ENCODE assay signal across 8 cellular contexts in the genomic region with DNA sequence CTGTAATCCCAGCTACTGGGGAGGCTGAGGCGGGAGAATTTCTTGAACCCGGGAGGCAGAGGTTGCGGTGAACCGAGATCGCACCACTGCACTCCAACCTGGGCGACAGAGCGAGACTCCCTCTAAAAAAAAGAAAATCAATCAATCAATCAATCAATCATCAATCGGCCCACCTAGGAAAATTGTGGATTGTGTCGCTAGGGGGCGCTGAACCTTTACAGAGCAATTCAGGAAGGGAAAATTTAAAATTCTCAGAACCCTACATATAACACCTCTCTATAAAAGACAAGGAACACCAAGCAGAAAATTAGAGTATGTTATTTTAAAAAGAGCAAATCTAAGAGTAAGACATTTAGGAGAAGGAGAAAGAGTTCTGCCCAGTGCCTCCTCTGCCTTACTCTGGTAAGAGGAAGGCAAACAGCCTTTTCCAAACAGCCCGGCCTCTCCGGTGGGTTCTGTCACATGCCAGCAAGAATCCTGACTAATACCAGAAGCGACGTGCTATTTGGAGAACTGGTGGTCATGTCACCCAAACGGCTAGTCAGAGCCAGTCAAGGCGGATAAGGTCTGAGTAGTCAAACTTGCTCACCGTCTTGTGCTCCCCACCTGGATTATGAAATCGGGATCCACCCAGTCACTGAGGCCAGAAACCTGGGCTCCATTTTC. TPM values are rescaled to one million over a fixed set of nuclear protein-coding genes. Genes with fewer than 3 reads are reported as not detected.
DNase-seq lines count a peak whose midpoint lies in the region; ATAC-seq and TF ChIP-seq lines count a peak whose summit lies in the region.
"Had no signal": no experiment of that assay in that cellular context is flagged by ENCODE, and none has a peak within 500 bp of the region (broad histone marks: within the 10 kb centered on the region; RNA-seq: fewer than 3 reads in every experiment).

No MANE protein-coding gene starts in this region.

- H3K27ac ChIP-seq in foreskin keratinocyte, result no peak overlapping the region

- no peak overlapping the region for H3K4me3 ChIP-seq in GM12875 (ENCODE audit: low read depth, low read length)

- no peaks in the 10 kb centered on the region for H3K4me1 ChIP-seq in foreskin keratinocyte

- ATAC-seq in foreskin keratinocyte (peak; percentile 65), HG03354 (IDR thresholded peaks at IDR 0.05; ENCODE audit: poor library complexity, severe bottlenecking, unreplicated experiment) (no peak)

- no peaks in the 10 kb centered on the region for H3K27me3 ChIP-seq in foreskin keratinocyte

- DNase-seq in NOMO-1 treated with dmso at 0.1 percent for 144 hours (lab: John Stamatoyannopoulos, UW; ENCODE audit: unreplicated experiment) (peak; percentile 31), activated T-helper 1 cell treated with Interleukin-2 at 50 U/mL for 16 hours (ENCODE audit: low read depth) (peak; percentile 47), foreskin keratinocyte (peak in 1 of 2 donors; percentile 58), putamen (ENCODE audit: low spot score) (no peak)
- DNase-seq in stimulated activated CD4-positive, alpha-beta T cell treated with anti-CD3 and anti-CD28 coated beads, Interleukin-12 subunit alpha, Interleukin-12 subunit beta, amount 100 ng/mL, for 48 hours (ENCODE audit: low read depth in 2 of 3, low spot score in 1 of 3), result peak; percentile 41 to 76 (median 63)

- peak; percentile 56; the same call in 1 of the 2 replicates for TF ChIP-seq CTCF in GM12875 (IDR thresholded peaks at IDR 0.05; ENCODE audit: borderline replicate concordance, insufficient read depth, low read depth, low read length)
- TF ChIP-seq CTCF in foreskin keratinocyte (conservative IDR thresholded peaks at IDR 0.05), result peak; percentile 74

RNA-seq across cellular contexts. Expression of a gene that starts 22.3 kb away (rescaled TPM):
- total RNA-seq in foreskin keratinocyte, result not detected in 2 replicates
- polyA plus RNA-seq in foreskin keratinocyte, result not detected in 2 replicates
- total RNA-seq: activated CD8-positive, alpha-beta memory T cell treated with anti-CD3 and anti-CD28 coated beads for 36 hours had no signal

RNA-seq across cellular contexts. Expression of a gene that starts 30.9 kb away (rescaled TPM):
- 13.5 and 16.5 TPM in 2 replicates for total RNA-seq in foreskin keratinocyte
- polyA plus RNA-seq in foreskin keratinocyte, result 12.3 and 17.4 TPM in 2 replicates

RNA-seq across cellular contexts. Expression of a gene that starts 31.0 kb away (rescaled TPM):
- total RNA-seq in foreskin keratinocyte, result 17.9 and 19.7 TPM in 2 replicates
- polyA plus RNA-seq in foreskin keratinocyte, result 7.1 and 8.9 TPM in 2 replicates

RNA-seq across cellular contexts. Expression of a gene that starts 33.9 kb away (rescaled TPM):
- 18.0 and 21.3 TPM in 2 replicates for total RNA-seq in foreskin keratinocyte
- 4.4 and 5.5 TPM in 2 replicates for polyA plus RNA-seq in foreskin keratinocyte
